12 cellular contexts compared by ENCODE assay signal in the genomic region with DNA sequence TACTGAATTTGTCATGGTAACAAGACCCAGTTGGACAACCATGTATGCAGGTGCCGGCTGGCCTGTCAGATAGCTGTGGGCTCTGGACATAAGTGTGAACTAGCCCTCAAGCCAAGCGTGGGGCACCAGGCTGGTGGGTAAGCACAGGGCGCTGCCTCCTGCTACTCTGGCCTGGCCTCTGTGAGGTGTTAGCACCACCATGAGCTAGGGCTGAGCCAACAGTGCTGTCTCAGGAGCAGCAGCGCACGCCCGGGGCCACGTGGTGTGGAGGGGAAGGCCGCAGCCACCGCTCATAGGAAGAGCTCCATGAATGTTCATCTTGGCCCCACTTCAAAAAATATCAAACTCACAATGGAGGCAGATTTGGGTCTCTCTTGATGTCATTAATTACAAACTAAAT. TPM values are rescaled to one million over a fixed set of nuclear protein-coding genes. Genes with fewer than 3 reads are reported as not detected.
DNase-seq lines count a peak whose midpoint lies in the region; ATAC-seq and TF ChIP-seq lines count a peak whose summit lies in the region.
"Had no signal": no experiment of that assay in that cellular context is flagged by ENCODE, and none has a peak within 500 bp of the region (broad histone marks: within the 10 kb centered on the region; RNA-seq: fewer than 3 reads in every experiment).

No MANE protein-coding gene starts in this region.

- no peaks in the 10 kb centered on the region for H3K23me2 ChIP-seq in H9 (ENCODE audit: insufficient read length, low read depth, low read length, poor library complexity, severe bottlenecking)

- peak overlapping the region; percentile 27 for H3K18ac ChIP-seq in H9 (ENCODE audit: insufficient read length, low read depth, low read length)

- no peak overlapping the region for H2BK120ac ChIP-seq in H9 (ENCODE audit: low read depth, low read length, poor library complexity, severe bottlenecking)

- H3K9me3 Mint-ChIP-seq in H9 (no peaks in the 10 kb centered on the region), T-cell (no peaks in the 10 kb centered on the region), Caco-2 (ENCODE audit: unreplicated experiment) (no peaks in the 10 kb centered on the region)
- H3K9me3 Mint-ChIP-seq in activated naive CD8-positive, alpha-beta T cell treated with anti-CD3 and anti-CD28 coated beads, Interleukin-2, amount 10 ng/mL, durations not matched to agents 7 days and 5 days: no peaks in the 10 kb centered on the region
- H3K9me3 Mint-ChIP-seq: activated T-helper 2 cell treated with anti-CD3 and anti-CD28 coated beads, Interferon-gamma antibody, Interleukin-2, Interleukin-4, amounts not matched to agents 10 μg/mL and 5 μg/mL and 100 μg/mL, durations not matched to agents 14 hours and 24 hours and 36 hours had no signal

- CTCF ChIA-PET in T-cell (lab: Charles Lee): interaction anchor here in 1 of 2 donors (1.0 kb wide), 1 partner anchor 160 kb away, joined by 3 read pairs; no protein-coding TSS in a partner anchor
- CTCF ChIA-PET in Caco-2 (lab: Charles Lee): no interaction called here

- H2BK12ac ChIP-seq in H9 (ENCODE audit: insufficient read length, low read depth, low read length): no peak overlapping the region

- H4K8ac ChIP-seq in H9 (replicated peaks; ENCODE audit: insufficient read length, low read depth, low read length): no peak overlapping the region

- no peak overlapping the region for H3K27ac ChIP-seq in H9 (ENCODE audit: insufficient read length, low read depth, low read length)
- H3K27ac ChIP-seq: suprapubic skin had no signal

- no peak overlapping the region for H3T11ph ChIP-seq in H9 (ENCODE audit: low read length)

- POLR2A ChIA-PET in T-cell (lab: Charles Lee) (no interaction called here), Caco-2 (lab: Charles Lee) (no interaction called here)
- POLR2A ChIA-PET in activated naive CD8-positive, alpha-beta T cell treated with anti-CD3 and anti-CD28 coated beads, Interleukin-2, amount 10 ng/mL, durations not matched to agents 7 days and 5 days (lab: Charles Lee): interaction anchor here (1.2 to 3.0 kb wide), 3 partner anchors 35 to 159 kb away, joined by 4 to 30 read pairs (median 6); partner anchors contain the start of genes COMT, GNB1L, RTL10 and TXNRD2

- H3K36me3 Mint-ChIP-seq in H9 (ENCODE audit: insufficient read depth in 1 of 3, low read depth in 3 of 3) (peaks cover 0 to 7% (median 4%) of the 10 kb centered on the region in 3 experiments; a peak in 2 of 7 replicates), T-cell (no peaks in the 10 kb centered on the region), Caco-2 (ENCODE audit: insufficient read depth, unreplicated experiment) (peaks cover 19% of the 10 kb centered on the region)
- H3K36me3 Mint-ChIP-seq in activated naive CD8-positive, alpha-beta T cell treated with anti-CD3 and anti-CD28 coated beads, Interleukin-2, amount 10 ng/mL, durations not matched to agents 7 days and 5 days: peaks cover 2% of the 10 kb centered on the region

- H3K9me3 ChIP-seq in H9 (ENCODE audit: control insufficient read depth, low read depth, low read length) (no peaks in the 10 kb centered on the region), Caco-2 (no peaks in the 10 kb centered on the region)
- H3K9me3 ChIP-seq: suprapubic skin had no signal

- no peak overlapping the region for H3K9ac ChIP-seq in H9 (ENCODE audit: extremely low read depth, insufficient read length, low read length)

- BruUV-seq in Caco-2 (replicated peaks; lab: Mats Ljungman, UMichigan): no TSS peak

- H3K4me2 ChIP-seq in H9 (ENCODE audit: insufficient read depth, insufficient read length, low read length): no peak overlapping the region

- H2BK5ac ChIP-seq in H9 (ENCODE audit: insufficient read length, low read length): no peak overlapping the region

- peaks cover 5% of the 10 kb centered on the region; the same call in 1 of the 2 replicates for H3K4me1 ChIP-seq in H9 (ENCODE audit: insufficient read depth, low read length)
- peaks cover 19% of the 10 kb centered on the region for H3K4me1 ChIP-seq in Caco-2

- H3K4ac ChIP-seq in H9 (ENCODE audit: low read depth, low read length): no peak overlapping the region

- H3K79me2 ChIP-seq in H9 (ENCODE audit: insufficient read depth, low read length): no peaks in the 10 kb centered on the region

- DNase-seq in H9: no peak
- peak in 12 of 34 experiments; percentile 14 to 55 (median 24) for DNase-seq in T-cell
- no peak for DNase-seq in activated naive CD8-positive, alpha-beta T cell treated with anti-CD3 and anti-CD28 coated beads, Interleukin-2, amount 10 ng/mL, durations not matched to agents 7 days and 5 days
- DNase-seq in stimulated activated CD4-positive, alpha-beta T cell treated with anti-CD3 and anti-CD28 coated beads, Interleukin-15, amount 100 ng/mL, for 24 hours: peak; percentile 60
- no peak for DNase-seq in Caco-2
- no peak for DNase-seq in COLO829 (ENCODE audit: low spot score)
- DNase-seq: Calu3, PC-3, T-helper 9 cell had no signal

- peaks cover 25 to 28% of the 10 kb centered on the region in 2 experiments for H3K4me1 Mint-ChIP-seq in H9
- peaks cover 75 to 86% (median 85%) of the 10 kb centered on the region in 3 donors for H3K4me1 Mint-ChIP-seq in T-cell
- peaks cover 40% of the 10 kb centered on the region for H3K4me1 Mint-ChIP-seq in activated naive CD8-positive, alpha-beta T cell treated with anti-CD3 and anti-CD28 coated beads, Interleukin-2, amount 10 ng/mL, durations not matched to agents 7 days and 5 days
- H3K4me1 Mint-ChIP-seq in Caco-2 (ENCODE audit: low read depth, unreplicated experiment): peaks cover 14% of the 10 kb centered on the region

- H3K27me3 ChIP-seq in H9 (ENCODE audit: insufficient read depth, low read length) (no peaks in the 10 kb centered on the region; the same call in 1 of the 2 replicates), Caco-2 (replicated peaks; ENCODE audit: control insufficient read depth, insufficient read depth, low read length) (no peaks in the 10 kb centered on the region)
- H3K27me3 ChIP-seq: suprapubic skin had no signal

- H3K4me3 ChIP-seq in Caco-2 (ENCODE audit: low read depth, low read length): no peak overlapping the region
- H3K4me3 ChIP-seq: suprapubic skin had no signal

- no peak overlapping the region for H2AFZ ChIP-seq in H9 (ENCODE audit: low read length)

- no peak overlapping the region for H3K56ac ChIP-seq in H9 (ENCODE audit: insufficient read length, low read depth, low read length)

- H3K14ac ChIP-seq in H9 (ENCODE audit: insufficient read depth, low read length): peak overlapping the region; percentile 51

- H3K27ac Mint-ChIP-seq in H9 (no peak overlapping the region; a peak in 1 of 7 replicates), T-cell (peak overlapping the region; percentile 99 to 100), Caco-2 (ENCODE audit: unreplicated experiment) (no peak overlapping the region)
- H3K27ac Mint-ChIP-seq in activated naive CD8-positive, alpha-beta T cell treated with anti-CD3 and anti-CD28 coated beads, Interleukin-2, amount 10 ng/mL, durations not matched to agents 7 days and 5 days: peak overlapping the region; percentile 54
- H3K27ac Mint-ChIP-seq: activated T-helper 2 cell treated with anti-CD3 and anti-CD28 coated beads, Interferon-gamma antibody, Interleukin-2, Interleukin-4, amounts not matched to agents 10 μg/mL and 5 μg/mL and 100 μg/mL, durations not matched to agents 14 hours and 24 hours and 36 hours had no signal

- no CpG with 5 or more reads among the region's 9 CpGs for WGBS in H9 (ENCODE audit: extremely low coverage, insufficient read length, low lambda C conversion rate)

- H3K36me3 ChIP-seq in Caco-2 (ENCODE audit: control insufficient read depth, insufficient read depth, low read length): no peaks in the 10 kb centered on the region

- no peak overlapping the region for H2AK5ac ChIP-seq in H9 (ENCODE audit: insufficient read length, low read length)

- H3K4me3 Mint-ChIP-seq in H9 (no peak overlapping the region), T-cell (peak overlapping the region in 2 of 3 donors; percentile 40 to 86), Caco-2 (ENCODE audit: unreplicated experiment) (no peak overlapping the region)
- no peak overlapping the region for H3K4me3 Mint-ChIP-seq in activated naive CD8-positive, alpha-beta T cell treated with anti-CD3 and anti-CD28 coated beads, Interleukin-2, amount 10 ng/mL, durations not matched to agents 7 days and 5 days

- H2BK20ac ChIP-seq in H9 (ENCODE audit: low read depth, low read length, poor library complexity, severe bottlenecking): no peak overlapping the region

- no peaks in the 10 kb centered on the region for H3K79me1 ChIP-seq in H9 (ENCODE audit: insufficient read depth, low read depth, low read length, poor library complexity, severe bottlenecking)

- H2BK15ac ChIP-seq in H9 (ENCODE audit: low read depth, low read length): no peak overlapping the region

- intact Hi-C loops in Caco-2 (cut with micrococcal nuclease; ENCODE audit: unreplicated experiment): no loop called here

- TF ChIP-seq CTCF in H9 (conservative IDR thresholded peaks at IDR 0.05) (no peak), Caco-2 (IDR thresholded peaks at IDR 0.05; ENCODE audit: insufficient read depth in 1 of 2, low read depth in 1 of 2, low read length in 1 of 2, severe bottlenecking in 1 of 2, unreplicated experiment in 1 of 2) (no peak)

- H4K91ac ChIP-seq in H9 (ENCODE audit: insufficient read length, low read depth, low read length): no peak overlapping the region

- no peak for ATAC-seq in T-cell (replicated peaks in 1 of 4)
- ATAC-seq in activated naive CD8-positive, alpha-beta T cell treated with anti-CD3 and anti-CD28 coated beads, Interleukin-2, amount 10 ng/mL, durations not matched to agents 7 days and 5 days (ENCODE audit: low read depth): no peak
- no peak for ATAC-seq in HG02588 (IDR thresholded peaks at IDR 0.05; ENCODE audit: unreplicated experiment)
- ATAC-seq: PC-3 had no signal

- no peaks in the 10 kb centered on the region for H4K20me1 ChIP-seq in H9 (ENCODE audit: control insufficient read depth, insufficient read depth, insufficient read length)

- H3K23ac ChIP-seq in H9 (ENCODE audit: insufficient read length, low read depth, low read length): no peak overlapping the region

- no peak overlapping the region for H4K5ac ChIP-seq in H9 (ENCODE audit: insufficient read length, low read depth, low read length)

- H3K27me3 Mint-ChIP-seq in H9 (ENCODE audit: low read depth) (no peaks in the 10 kb centered on the region; the same call in 1 of the 2 replicates), T-cell (no peaks in the 10 kb centered on the region), Caco-2 (ENCODE audit: insufficient read depth, unreplicated experiment) (no peaks in the 10 kb centered on the region)
- H3K27me3 Mint-ChIP-seq in activated naive CD8-positive, alpha-beta T cell treated with anti-CD3 and anti-CD28 coated beads, Interleukin-2, amount 10 ng/mL, durations not matched to agents 7 days and 5 days: no peaks in the 10 kb centered on the region

RNA-seq across cellular contexts. Expression of gene GNB1L, which starts 35.3 kb away (rescaled TPM):
- total RNA-seq in H9 (2021): 22.4 and 22.9 TPM in 2 replicates
- 10 to 100 TPM in 3 of 5 donors, 1 to 10 TPM in 2; 4.8 to 13.7 (median 12.9) TPM for total RNA-seq in T-cell
- total RNA-seq in activated naive CD8-positive, alpha-beta T cell treated with anti-CD3 and anti-CD28 coated beads, Interleukin-2, amount 10 ng/mL, durations not matched to agents 7 days and 5 days: 10 to 100 TPM; 11.9 to 12.7 TPM
- total RNA-seq in Caco-2 (2022): 13.4 and 15.8 TPM in 2 replicates

RNA-seq across cellular contexts. Expression of gene RTL10, which starts 35.3 kb away (rescaled TPM):
- total RNA-seq in H9 (2021): 24.0 and 24.4 TPM in 2 replicates
- total RNA-seq in T-cell: 10 to 100 TPM; 21.1 to 35.1 (median 28.5) TPM
- 10 to 100 TPM; 18.4 to 18.9 TPM for total RNA-seq in activated naive CD8-positive, alpha-beta T cell treated with anti-CD3 and anti-CD28 coated beads, Interleukin-2, amount 10 ng/mL, durations not matched to agents 7 days and 5 days
- 27.5 and 29.7 TPM in 2 replicates for total RNA-seq in Caco-2 (2022)

RNA-seq across cellular contexts. Expression of gene COMT, which starts 51.6 kb away (rescaled TPM):
- 42.2 and 43.3 TPM in 2 replicates for total RNA-seq in H9 (2021)
- 10 to 100 TPM; 30.6 to 53.1 (median 50.5) TPM for total RNA-seq in T-cell
- 10 to 100 TPM; 68.6 to 70.0 TPM for total RNA-seq in activated naive CD8-positive, alpha-beta T cell treated with anti-CD3 and anti-CD28 coated beads, Interleukin-2, amount 10 ng/mL, durations not matched to agents 7 days and 5 days
- total RNA-seq in Caco-2 (2022): 96.0 and 103 TPM in 2 replicates

RNA-seq across cellular contexts. Expression of gene TXNRD2, which starts 51.7 kb away (rescaled TPM):
- 22.9 and 25.5 TPM in 2 replicates for total RNA-seq in H9 (2021)
- 10 to 100 TPM; 26.5 to 47.4 (median 28.7) TPM for total RNA-seq in T-cell
- total RNA-seq in activated naive CD8-positive, alpha-beta T cell treated with anti-CD3 and anti-CD28 coated beads, Interleukin-2, amount 10 ng/mL, durations not matched to agents 7 days and 5 days: 10 to 100 TPM; 20.7 to 20.8 TPM
- 44.8 and 47.0 TPM in 2 replicates for total RNA-seq in Caco-2 (2022)

Comparison
In these comparisons a context has a peak if more than half of its experiments do, and no peak if none do; other contexts are left out.
1. H3K27ac Mint-ChIP-seq: peak in T-cell (2 of 2) and activated naive CD8-positive, alpha-beta T cell treated with anti-CD3 and anti-CD28 coated beads, Interleukin-2, amount 10 ng/mL, durations not matched to agents 7 days and 5 days (single experiment); none in H9 (0 of 3) and Caco-2 (single experiment).
2. H3K4me3 Mint-ChIP-seq: peak in T-cell (2 of 3); none in H9 (0 of 2), activated naive CD8-positive, alpha-beta T cell treated with anti-CD3 and anti-CD28 coated beads, Interleukin-2, amount 10 ng/mL, durations not matched to agents 7 days and 5 days (single experiment) and Caco-2 (single experiment).